In genomic region chr20:53208110-53208908, GRCh38 we compare ENCODE assay signal across 10 cellular contexts.
DNase-seq lines count a peak whose midpoint lies in the region; ATAC-seq and TF ChIP-seq lines count a peak whose summit lies in the region.
"Had no signal": no experiment of that assay in that cellular context is flagged by ENCODE, and none has a peak within 500 bp of the region (broad histone marks: within the 10 kb centered on the region; RNA-seq: fewer than 3 reads in every experiment).

No MANE protein-coding gene starts in this region.

- TF ChIP-seq CTCF in GM12875 (IDR thresholded peaks at IDR 0.05; ENCODE audit: borderline replicate concordance, insufficient read depth, low read depth, low read length) (peak; percentile 18; the same call in 1 of the 2 replicates), transverse colon (IDR thresholded peaks at IDR 0.05) (no peak)

- H3K4me2 ChIP-seq in neuronal stem cell (ENCODE audit: insufficient read depth, low read length, poor library complexity, severe bottlenecking) (no peak overlapping the region), mesenchymal stem cell (ENCODE audit: low read length, poor library complexity, severe bottlenecking) (no peak overlapping the region)

- no peak for TF ChIP-seq EP300 in transverse colon (IDR thresholded peaks at IDR 0.05; ENCODE audit: low read depth)

- H2BK15ac ChIP-seq in neuronal stem cell (ENCODE audit: low read length) (no peak overlapping the region), mesenchymal stem cell (ENCODE audit: low read depth, poor library complexity, severe bottlenecking) (no peak overlapping the region)

- H3K4ac ChIP-seq in neuronal stem cell (ENCODE audit: low read length) (no peak overlapping the region), mesenchymal stem cell (ENCODE audit: low read depth in 1 of 2, low read length in 2 of 2) (no peak overlapping the region)

- H3K4me3 ChIP-seq in GM12875 (ENCODE audit: low read depth, low read length) (no peak overlapping the region), NT2/D1 (ENCODE audit: insufficient read length, low read depth) (no peak overlapping the region), neuronal stem cell (ENCODE audit: low read length in 2 of 2) (no peak overlapping the region), transverse colon (no peak overlapping the region), mesenchymal stem cell (ENCODE audit: insufficient read depth in 1 of 2, low read depth in 1 of 2, low read length in 2 of 2) (no peak overlapping the region)
- H3K4me3 ChIP-seq: esophagus squamous epithelium had no signal

- in situ Hi-C loops in transverse colon (cut with MboI; ENCODE audit: low pct_ligation_motif_present in 1 of 4, low pct_unique_long_range_greater_than_20kb in 1 of 4, low sequenced_read_pairs in 3 of 4), result loop anchor here in 1 of 4 donors (25.0 kb wide), 1 partner anchor 896 kb away; no protein-coding TSS in a partner anchor

- H2BK12ac ChIP-seq in neuronal stem cell (ENCODE audit: low read length) (no peak overlapping the region), mesenchymal stem cell (ENCODE audit: low read length in 2 of 2) (no peak overlapping the region)

- H2AFZ ChIP-seq in neuronal stem cell (ENCODE audit: low read length) (no peak overlapping the region), mesenchymal stem cell (ENCODE audit: low read depth, low read length) (no peak overlapping the region)

- H3K27ac ChIP-seq in neuronal stem cell (replicated peaks; ENCODE audit: low read length) (no peak overlapping the region), transverse colon (no peak overlapping the region), mesenchymal stem cell (ENCODE audit: low read length, poor library complexity, severe bottlenecking) (no peak overlapping the region)
- H3K27ac ChIP-seq: esophagus squamous epithelium had no signal

- H4K91ac ChIP-seq in neuronal stem cell (ENCODE audit: low read depth, low read length, poor library complexity) (no peak overlapping the region), mesenchymal stem cell (ENCODE audit: low read length) (no peak overlapping the region)

- H2BK120ac ChIP-seq in neuronal stem cell (ENCODE audit: low read depth, low read length) (no peak overlapping the region), mesenchymal stem cell (ENCODE audit: low read depth, low read length) (no peak overlapping the region)

- H3K36me3 Mint-ChIP-seq in activated T-helper 17 cell treated with anti-CD3 and anti-CD28 coated beads, Interleukin-2, amount 50 U/mL, for 72 hours (ENCODE audit: low read depth), result peaks cover 3% of the 10 kb centered on the region

- H4K8ac ChIP-seq in neuronal stem cell (ENCODE audit: low read depth, low read length) (no peak overlapping the region), mesenchymal stem cell (ENCODE audit: low read length) (no peak overlapping the region)

- intact Hi-C loops in transverse colon (cut with DNase I; ENCODE audit: low total_unique reads), result no loop called here

- H3K9me3 ChIP-seq in NT2/D1 (ENCODE audit: insufficient read depth, low read length) (no peaks in the 10 kb centered on the region), neuronal stem cell (replicated peaks in 1 of 2; ENCODE audit: control insufficient read depth in 2 of 2, insufficient read depth in 1 of 2, low read depth in 1 of 2, low read length in 2 of 2) (no peaks in the 10 kb centered on the region), transverse colon (no peaks in the 10 kb centered on the region), mesenchymal stem cell (ENCODE audit: control insufficient read depth, low read length) (no peaks in the 10 kb centered on the region)
- H3K9me3 ChIP-seq: esophagus squamous epithelium had no signal

- H3K18ac ChIP-seq in neuronal stem cell (ENCODE audit: low read length) (no peak overlapping the region), mesenchymal stem cell (ENCODE audit: low read depth in 1 of 2, low read length in 2 of 2) (no peak overlapping the region)

- no CpG with 5 or more reads among the region's 12 CpGs for WGBS in neuronal stem cell (ENCODE audit: extremely low coverage in 2 of 2, insufficient read length in 2 of 2, insufficient replicate concordance in 1 of 2), 2 donors
- WGBS in transverse colon (ENCODE audit: low coverage in 1 of 2), 2 donors, result 68 to 72% methylated on average over 4 to 12 of the region's 12 CpGs
- WGBS in mesenchymal stem cell, result 84% methylated on average over 12 of the region's 12 CpGs

- peak overlapping the region; percentile 71 for H3K4me3 Mint-ChIP-seq in activated T-helper 17 cell treated with anti-CD3 and anti-CD28 coated beads, Interleukin-2, amount 50 U/mL, for 72 hours

- peak; percentile 88 for ATAC-seq in activated T-helper 17 cell treated with anti-CD3 and anti-CD28 coated beads, Interleukin-2, amount 50 U/mL, for 72 hours (replicated peaks)

- H3K23ac ChIP-seq in neuronal stem cell (ENCODE audit: low read depth, low read length, poor library complexity), result no peak overlapping the region
- no peak overlapping the region for H3K23ac ChIP-seq in mesenchymal stem cell (ENCODE audit: low read length in 2 of 2)

- H2BK5ac ChIP-seq in neuronal stem cell (ENCODE audit: low read length), result no peak overlapping the region
- no peak overlapping the region for H2BK5ac ChIP-seq in mesenchymal stem cell (ENCODE audit: low read depth, low read length, poor library complexity, severe bottlenecking)

- H3K9me3 Mint-ChIP-seq in activated T-helper 17 cell treated with anti-CD3 and anti-CD28 coated beads, Interleukin-2, amount 50 U/mL, for 72 hours, result no peaks in the 10 kb centered on the region

- no peaks in the 10 kb centered on the region for H3K27me3 ChIP-seq in NT2/D1 (ENCODE audit: insufficient read depth, insufficient read length)
- H3K27me3 ChIP-seq in neuronal stem cell (ENCODE audit: control insufficient read depth in 3 of 3, insufficient read depth in 3 of 3, low read depth in 1 of 3, low read length in 3 of 3), result no peaks in the 10 kb centered on the region
- no peaks in the 10 kb centered on the region for H3K27me3 ChIP-seq in transverse colon
- no peaks in the 10 kb centered on the region for H3K27me3 ChIP-seq in mesenchymal stem cell (ENCODE audit: control insufficient read depth in 1 of 2, insufficient read depth in 1 of 2, low read length in 2 of 2)

- H3K27me3 Mint-ChIP-seq in activated T-helper 17 cell treated with anti-CD3 and anti-CD28 coated beads, Interleukin-2, amount 50 U/mL, for 72 hours, result no peaks in the 10 kb centered on the region

- H3K27ac Mint-ChIP-seq in activated T-helper 17 cell treated with anti-CD3 and anti-CD28 coated beads, Interleukin-2, amount 50 U/mL, for 72 hours, result peak overlapping the region; percentile 73

- H3K14ac ChIP-seq in neuronal stem cell (ENCODE audit: low read length) (no peak overlapping the region), mesenchymal stem cell (ENCODE audit: low read length in 2 of 2) (no peak overlapping the region)

- H3K79me1 ChIP-seq in neuronal stem cell (ENCODE audit: low read depth, low read length) (no peaks in the 10 kb centered on the region), mesenchymal stem cell (replicated peaks; ENCODE audit: low read length, poor library complexity, severe bottlenecking) (no peaks in the 10 kb centered on the region)

- no peak for TF ChIP-seq POLR2A in transverse colon (IDR thresholded peaks at IDR 0.05)

- H3K9ac ChIP-seq in NT2/D1 (ENCODE audit: insufficient read length, low read depth) (no peak overlapping the region), neuronal stem cell (ENCODE audit: low read depth, low read length, poor library complexity) (no peak overlapping the region), mesenchymal stem cell (ENCODE audit: low read length) (no peak overlapping the region)

- H3K36me3 ChIP-seq in NT2/D1 (ENCODE audit: insufficient read depth, insufficient read length, low read length), result no peaks in the 10 kb centered on the region
- H3K36me3 ChIP-seq in neuronal stem cell (replicated peaks in 1 of 2; ENCODE audit: control insufficient read depth in 2 of 2, insufficient read depth in 2 of 2, low read length in 2 of 2), result no peaks in the 10 kb centered on the region
- no peaks in the 10 kb centered on the region for H3K36me3 ChIP-seq in transverse colon
- H3K36me3 ChIP-seq in mesenchymal stem cell (ENCODE audit: control insufficient read depth in 1 of 2, insufficient read depth in 2 of 2, low read depth in 1 of 2, low read length in 2 of 2), result no peaks in the 10 kb centered on the region
- H3K36me3 ChIP-seq: esophagus squamous epithelium had no signal

- no peak overlapping the region for H2AK5ac ChIP-seq in neuronal stem cell (ENCODE audit: low read depth, low read length)
- no peak overlapping the region for H2AK5ac ChIP-seq in mesenchymal stem cell (ENCODE audit: low read length, severe bottlenecking)

- DNase-seq in NT2/D1 (ENCODE audit: low read depth, low spot score) (peak; percentile 42), neuronal stem cell (ENCODE audit: low spot score) (peak; percentile 30), transverse colon (no peak), mesenchymal stem cell (no peak), SIG-M5 (lab: John Stamatoyannopoulos, UW) (no peak)
- DNase-seq: esophagus squamous epithelium, GDM1, NCI-H2171 treated with DMSO at 0.1 percent for 48 hours had no signal

- H3K4me1 Mint-ChIP-seq in activated T-helper 17 cell treated with anti-CD3 and anti-CD28 coated beads, Interleukin-2, amount 50 U/mL, for 72 hours, result peaks cover 12% of the 10 kb centered on the region

- H3K4me1 ChIP-seq in NT2/D1 (ENCODE audit: insufficient read depth, insufficient read length) (no peaks in the 10 kb centered on the region), neuronal stem cell (ENCODE audit: control insufficient read depth in 2 of 2, insufficient read depth in 1 of 2, low read depth in 1 of 2, low read length in 2 of 2) (peaks cover 0 to 6% of the 10 kb centered on the region in 2 donors), transverse colon (no peaks in the 10 kb centered on the region), mesenchymal stem cell (ENCODE audit: control insufficient read depth, insufficient read depth, low read depth, low read length) (no peaks in the 10 kb centered on the region)

Comparison
In these comparisons a context has a peak if more than half of its experiments do, and no peak if none do; other contexts are left out.
1. DNase-seq: peak in NT2/D1 (single experiment) and neuronal stem cell (single experiment); none in transverse colon (single experiment), mesenchymal stem cell (single experiment) and SIG-M5 (single experiment).